Comparison of ENCODE assay signal across 12 cellular contexts in genomic region chr5:146731909-146732659, GRCh38.
DNase-seq lines count a peak whose midpoint lies in the region; ATAC-seq, FAIRE-seq and TF ChIP-seq lines count a peak whose summit lies in the region.
"Had no signal": no experiment of that assay in that cellular context is flagged by ENCODE, and none has a peak within 500 bp of the region (broad histone marks: within the 10 kb centered on the region; RNA-seq: fewer than 3 reads in every experiment).

No MANE protein-coding gene starts in this region.

- ATAC-seq in GM19467 (IDR thresholded peaks at IDR 0.05; ENCODE audit: unreplicated experiment) (no peak), HG03175 (IDR thresholded peaks at IDR 0.05; ENCODE audit: unreplicated experiment) (no peak)

- H3K27ac Mint-ChIP-seq in MCF 10A (ENCODE audit: low read depth, unreplicated experiment) (peak overlapping the region; percentile 3), astrocyte (ENCODE audit: unreplicated experiment) (peak overlapping the region; percentile 84)
- H3K27ac Mint-ChIP-seq: activated naive CD4-positive, alpha-beta T cell treated with anti-CD3 and anti-CD28 coated beads for 36 hours had no signal

- H3K4me2 ChIP-seq in astrocyte (ENCODE audit: low read length), result peak overlapping the region; percentile 77

- intact Hi-C loops in MCF 10A (cut with micrococcal nuclease), result no loop called here
- intact Hi-C loops in breast epithelium (cut with DNase I; ENCODE audit: low total_unique reads), result no loop called here

- H3K27me3 Mint-ChIP-seq in MCF 10A (ENCODE audit: insufficient read depth, unreplicated experiment) (no peaks in the 10 kb centered on the region), astrocyte (ENCODE audit: low read depth, unreplicated experiment) (no peaks in the 10 kb centered on the region)

- no peak overlapping the region for H3K27ac ChIP-seq in breast epithelium
- peak overlapping the region; percentile 86 for H3K27ac ChIP-seq in astrocyte (ENCODE audit: low read depth, low read length)
- H3K27ac ChIP-seq in iPS-20b (ENCODE audit: low read length), result no peak overlapping the region

- CTCF ChIA-PET in MCF 10A (lab: Yijun Ruan, JAX), result interaction anchor here (0.7 to 1.2 kb wide), 4 partner anchors 8 to 234 kb away, joined by 3 read pairs; no protein-coding TSS in a partner anchor
- CTCF ChIA-PET in GM10248 (lab: Yijun Ruan, JAX), result no interaction called here

- no peaks in the 10 kb centered on the region for H3K36me3 Mint-ChIP-seq in MCF 10A (ENCODE audit: insufficient read depth, unreplicated experiment)
- peaks cover 10% of the 10 kb centered on the region for H3K36me3 Mint-ChIP-seq in astrocyte (ENCODE audit: low read depth, unreplicated experiment)

- no peaks in the 10 kb centered on the region for H3K27me3 ChIP-seq in breast epithelium
- no peaks in the 10 kb centered on the region for H3K27me3 ChIP-seq in astrocyte (ENCODE audit: insufficient read depth, low read length)
- no peaks in the 10 kb centered on the region for H3K27me3 ChIP-seq in iPS-20b (ENCODE audit: insufficient read depth, low read length)

- no peak overlapping the region for H3K4me3 ChIP-seq in breast epithelium
- no peak overlapping the region for H3K4me3 ChIP-seq in astrocyte (ENCODE audit: insufficient read depth, low read depth, low read length)
- H3K4me3 ChIP-seq in iPS-20b (ENCODE audit: low read length), result 0 out of 2 replicates have a peak overlapping the region, but pooled peaks have one; percentile 10

- peaks cover 13 to 14% of the 10 kb centered on the region in 2 donors for H3K9me3 ChIP-seq in breast epithelium
- peaks cover 4% of the 10 kb centered on the region for H3K9me3 ChIP-seq in astrocyte (ENCODE audit: insufficient read depth, low read depth, low read length)
- peaks cover 33% of the 10 kb centered on the region for H3K9me3 ChIP-seq in iPS-20b (ENCODE audit: insufficient read depth, low read depth, low read length)

- peaks cover 9% of the 10 kb centered on the region for H3K9me3 Mint-ChIP-seq in MCF 10A (ENCODE audit: unreplicated experiment)
- H3K9me3 Mint-ChIP-seq in astrocyte (ENCODE audit: unreplicated experiment), result peaks cover 21% of the 10 kb centered on the region

- TF ChIP-seq POLR2A in breast epithelium (IDR thresholded peaks at IDR 0.05), result no peak

- peaks cover 14% of the 10 kb centered on the region for H3K4me1 Mint-ChIP-seq in MCF 10A (ENCODE audit: insufficient read depth, unreplicated experiment)
- peaks cover 22% of the 10 kb centered on the region for H3K4me1 Mint-ChIP-seq in astrocyte (ENCODE audit: low read depth, unreplicated experiment)

- H3K9ac ChIP-seq in astrocyte (ENCODE audit: low read length) (peak overlapping the region; percentile 51), iPS-20b (ENCODE audit: low read depth, low read length) (no peak overlapping the region; the same call in 1 of the 2 replicates)

- TF ChIP-seq CTCF in MCF 10A (IDR thresholded peaks at IDR 0.05; ENCODE audit: unreplicated experiment), result no peak
- TF ChIP-seq CTCF in breast epithelium (IDR thresholded peaks at IDR 0.05), result no peak
- TF ChIP-seq CTCF in astrocyte (IDR thresholded peaks at IDR 0.05; ENCODE audit: insufficient read depth, low read depth, low read length), result no peak
- TF ChIP-seq CTCF in GM10248 (IDR thresholded peaks at IDR 0.05; ENCODE audit: control extremely low read depth, extremely low read depth, low read depth, missing control alignments), result no peak

- POLR2A ChIA-PET in MCF 10A (lab: Yijun Ruan, JAX), result interaction anchor here (0.7 to 0.9 kb wide), 3 partner anchors 24 to 57 kb away, joined by 3 to 4 read pairs (median 4); no protein-coding TSS in a partner anchor
- POLR2A ChIA-PET in GM10248 (lab: Yijun Ruan, JAX), result no interaction called here

- H3K4me3 Mint-ChIP-seq in MCF 10A (ENCODE audit: unreplicated experiment), result no peak overlapping the region
- no peak overlapping the region for H3K4me3 Mint-ChIP-seq in astrocyte (ENCODE audit: unreplicated experiment)
- H3K4me3 Mint-ChIP-seq: activated naive CD4-positive, alpha-beta T cell treated with anti-CD3 and anti-CD28 coated beads for 36 hours had no signal

- no peaks in the 10 kb centered on the region for H3K36me3 ChIP-seq in breast epithelium
- no peaks in the 10 kb centered on the region for H3K36me3 ChIP-seq in astrocyte (ENCODE audit: insufficient read depth, low read length)
- no peaks in the 10 kb centered on the region; the same call in 1 of the 2 replicates for H3K36me3 ChIP-seq in iPS-20b (ENCODE audit: insufficient read depth, low read depth, low read length)

- no peaks in the 10 kb centered on the region for H3K79me2 ChIP-seq in astrocyte (ENCODE audit: insufficient read depth, low read length)

- no TSS peak for BruUV-seq in MCF 10A (replicated peaks; lab: Mats Ljungman, UMichigan)

- peak overlapping the region; percentile 7 for H2AFZ ChIP-seq in astrocyte (ENCODE audit: low read depth, low read length)

- H3K4me1 ChIP-seq in breast epithelium (no peaks in the 10 kb centered on the region), astrocyte (ENCODE audit: insufficient read depth, low read length) (peaks cover 27% of the 10 kb centered on the region), iPS-20b (ENCODE audit: insufficient read depth, low read length) (peaks cover 21% of the 10 kb centered on the region)

- DNase-seq in MCF 10A (ENCODE audit: unreplicated experiment), result peak; percentile 82
- DNase-seq in breast epithelium (ENCODE audit: low spot score in 2 of 2), result no peak
- peak; percentile 99 for DNase-seq in astrocyte (ENCODE audit: low read depth)
- no peak for DNase-seq in GM10248 (ENCODE audit: extremely low spot score)
- no peak for DNase-seq in activated T-cell treated with anti-CD3 and anti-CD28 coated beads, Interleukin-2, amount 50 U/mL, for 48 hours
- DNase-seq: 8988T; activated naive CD4-positive, alpha-beta T cell treated with anti-CD3 and anti-CD28 coated beads for 36 hours; NK-92 treated with Interleukin-12 subunit alpha and Interleukin-12 subunit beta, amount 100 ng/mL, for 24 hours; stimulated activated CD4-positive, alpha-beta T cell treated with anti-CD3 and anti-CD28 coated beads, Interleukin-4, amount 100 ng/mL, for 24 hours had no signal

- no peaks in the 10 kb centered on the region for H4K20me1 ChIP-seq in astrocyte (ENCODE audit: insufficient read depth, low read length)

- peak; percentile 99 for FAIRE-seq in astrocyte (lab: Jason Lieb, UNC)

Comparison
In these comparisons a context has a peak if more than half of its experiments do, and no peak if none do; other contexts are left out.
1. DNase-seq: peak in MCF 10A (single experiment) and astrocyte (single experiment); none in breast epithelium (0 of 2), GM10248 (single experiment) and activated T-cell treated with anti-CD3 and anti-CD28 coated beads, Interleukin-2, amount 50 U/mL, for 48 hours (0 of 2).